In genomic region chr11:113671914-113672313, GRCh38 we compare ENCODE assay signal across 1 cellular context. TPM values are rescaled to one million over a fixed set of nuclear protein-coding genes. Genes with fewer than 3 reads are reported as not detected.
"Had no signal": no experiment of that assay in that cellular context is flagged by ENCODE, and none has a peak within 500 bp of the region (broad histone marks: within the 10 kb centered on the region; RNA-seq: fewer than 3 reads in every experiment).

No MANE protein-coding gene starts in this region.

RNA-seq across cellular contexts. Expression of gene TMPRSS5, which starts 34.2 kb away (rescaled TPM):
- total RNA-seq: vagina had no signal
